Comparison of ENCODE assay signal across 13 cellular contexts in the genomic region with DNA sequence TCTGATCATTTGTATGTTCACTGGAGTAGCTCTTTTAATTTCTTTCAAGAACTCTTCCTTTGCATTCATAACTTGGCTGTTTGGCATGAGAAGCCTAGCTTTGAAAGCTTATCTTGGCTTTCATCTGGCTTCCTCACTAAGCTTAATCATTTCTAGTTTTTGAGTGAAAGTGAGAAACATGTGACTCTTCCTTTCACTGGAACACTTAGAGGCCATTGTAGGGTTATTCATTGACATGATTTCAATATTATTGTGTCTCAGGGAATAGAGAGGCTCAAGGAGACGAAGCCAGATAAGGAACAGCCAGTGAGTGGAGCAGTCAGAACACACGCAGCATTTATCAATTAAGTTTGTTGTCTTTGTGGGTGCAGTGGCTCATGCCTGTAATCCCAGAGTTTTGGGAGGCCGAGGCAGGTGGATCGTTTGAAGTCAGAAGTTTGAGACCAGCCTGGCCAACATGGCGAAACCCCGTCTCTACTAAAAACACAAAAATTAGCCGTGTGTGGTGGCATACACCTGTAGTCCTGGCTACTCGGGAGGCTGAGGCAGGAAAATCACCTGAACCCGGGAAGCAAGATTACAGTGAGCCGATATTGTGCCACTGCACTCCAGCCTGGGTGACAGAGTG.
A peak's percentile ranks its signal among the peaks of the same experiment; 100 is the strongest.
DNase-seq lines count a peak whose midpoint lies in the region; ATAC-seq, FAIRE-seq and TF ChIP-seq lines count a peak whose summit lies in the region.
"Had no signal": no experiment of that assay in that cellular context is flagged by ENCODE, and none has a peak within 500 bp of the region (broad histone marks: within the 10 kb centered on the region; RNA-seq: fewer than 3 reads in every experiment).

No MANE protein-coding gene starts in this region.

- H3K79me2 ChIP-seq in keratinocyte (ENCODE audit: control insufficient read depth, insufficient read depth, low read length) = no peaks in the 10 kb centered on the region

- H3K36me3 ChIP-seq in keratinocyte (ENCODE audit: control insufficient read depth in 2 of 2, extremely low read depth in 1 of 2, insufficient read depth in 2 of 2, low read length in 2 of 2) = no peaks in the 10 kb centered on the region
- H3K36me3 ChIP-seq: prostate gland had no signal

- no peak overlapping the region for H3K9ac ChIP-seq in keratinocyte (ENCODE audit: control insufficient read depth, extremely low read depth, insufficient read depth, low read length)

- H2AFZ ChIP-seq in keratinocyte (ENCODE audit: control insufficient read depth, low read length) = peak overlapping the region; percentile 58

- H3K4me1 Mint-ChIP-seq in WTC11 = no peaks in the 10 kb centered on the region

- no peak for FAIRE-seq in keratinocyte (lab: Jason Lieb, UNC)

- ATAC-seq in GM18498 (IDR thresholded peaks at IDR 0.05; ENCODE audit: unreplicated experiment) (peak; percentile 66), GM21360 (IDR thresholded peaks at IDR 0.05; ENCODE audit: unreplicated experiment) (peak; percentile 47), WTC11 (no peak), GM18519 (IDR thresholded peaks at IDR 0.05; ENCODE audit: low FRiP score, unreplicated experiment) (no peak)

- H3K9me3 Mint-ChIP-seq in WTC11 = peaks cover 5% of the 10 kb centered on the region; the same call in 1 of the 2 replicates

- no peaks in the 10 kb centered on the region for H3K36me3 Mint-ChIP-seq in WTC11

- no peak overlapping the region for H3K4me2 ChIP-seq in keratinocyte (ENCODE audit: control insufficient read depth, extremely low read depth, insufficient read depth, low read depth, low read length)

- no peaks in the 10 kb centered on the region for H4K20me1 ChIP-seq in keratinocyte (ENCODE audit: control insufficient read depth, extremely low read depth, insufficient read depth, low read length)

- no peaks in the 10 kb centered on the region for H3K9me3 ChIP-seq in keratinocyte (ENCODE audit: control insufficient read depth, low read depth, low read length)
- H3K9me3 ChIP-seq: prostate gland had no signal

- no peaks in the 10 kb centered on the region for H3K27me3 ChIP-seq in keratinocyte (ENCODE audit: control insufficient read depth, extremely low read depth, insufficient read depth, low read length)

- DNase-seq in M059J (ENCODE audit: low read depth) = peak; percentile 38
- DNase-seq in keratinocyte (ENCODE audit: low read depth, low spot score) = no peak
- DNase-seq in WTC11 (ENCODE audit: low spot score) = no peak
- no peak for DNase-seq in NCI-H1930 (lab: John Stamatoyannopoulos, UW)
- DNase-seq in HPDE6-E6E7 (ENCODE audit: extremely low spot score) = no peak
- DNase-seq: amniotic stem cell, head of caudate nucleus, NCI-H1694 had no signal

- H3K4me1 ChIP-seq in keratinocyte (ENCODE audit: control insufficient read depth, extremely low read depth, insufficient read depth, low read length) = peaks cover 11% of the 10 kb centered on the region
- H3K4me1 ChIP-seq: prostate gland had no signal

- dilution Hi-C loops in keratinocyte (cut with MboI; ENCODE audit: extremely low pct_ligation_motif_present, low sequenced_read_pairs) = no loop called here

- TF ChIP-seq CTCF in keratinocyte (optimal IDR thresholded peaks at IDR 0.05 in 1 of 3, IDR thresholded peaks at IDR 0.05 in 1 of 3, conservative IDR thresholded peaks at IDR 0.05 in 1 of 3; ENCODE audit: extremely low read depth in 1 of 3, insufficient read depth in 2 of 3, low read length in 3 of 3) = no peak
- no peak for TF ChIP-seq CTCF in WTC11 (IDR thresholded peaks at IDR 0.05)

- H3K27ac ChIP-seq in keratinocyte (ENCODE audit: control insufficient read depth, insufficient read depth, low read length) = no peak overlapping the region
- H3K27ac ChIP-seq: prostate gland, SK-N-MC had no signal

- no peak overlapping the region for H3K4me3 Mint-ChIP-seq in WTC11

- H3K27me3 Mint-ChIP-seq in WTC11 (ENCODE audit: low read depth) = no peaks in the 10 kb centered on the region

- H3K4me3 ChIP-seq in keratinocyte (ENCODE audit: control insufficient read depth in 2 of 3, extremely low read depth in 1 of 3, insufficient read depth in 2 of 3, low read depth in 1 of 3, low read length in 3 of 3) = no peak overlapping the region
- H3K4me3 ChIP-seq: prostate gland, SK-N-MC had no signal

- H3K27ac Mint-ChIP-seq in WTC11 = no peak overlapping the region

- H3K9me1 ChIP-seq in keratinocyte (ENCODE audit: control insufficient read depth, extremely low read depth, insufficient read depth, low read length) = no peaks in the 10 kb centered on the region

- POLR2A ChIA-PET in WTC11 (lab: Charles Lee) = interaction anchor here (0.6 kb wide), 1 partner anchor 10 kb away, joined by 3 read pairs; no protein-coding TSS in a partner anchor

- CTCF ChIA-PET in WTC11 (lab: Charles Lee) = no interaction called here

TF ChIP-seq in WTC11, 78 proteins besides CTCF, POLR2A, EP300 and RAD21:
- TF ChIP-seq JUN (CRISPR knock-in tag; IDR thresholded peaks at IDR 0.05) (no peak), ZBTB21 (CRISPR knock-in tag; IDR thresholded peaks at IDR 0.05; ENCODE audit: borderline replicate concordance) (no peak), ZNF416 (CRISPR knock-in tag; IDR thresholded peaks at IDR 0.05) (no peak), ZNF232 (CRISPR knock-in tag; IDR thresholded peaks at IDR 0.05) (no peak), ZNF317 (CRISPR knock-in tag; IDR thresholded peaks at IDR 0.05; ENCODE audit: borderline replicate concordance, low read depth) (no peak), ZNF121 (CRISPR knock-in tag; IDR thresholded peaks at IDR 0.05) (no peak), NR1H2 (CRISPR knock-in tag; IDR thresholded peaks at IDR 0.05) (no peak), CREB1 (CRISPR knock-in tag; IDR thresholded peaks at IDR 0.05) (no peak), GTF2I (CRISPR knock-in tag; conservative IDR thresholded peaks at IDR 0.05) (no peak)
- TF ChIP-seq, protein P1, sequence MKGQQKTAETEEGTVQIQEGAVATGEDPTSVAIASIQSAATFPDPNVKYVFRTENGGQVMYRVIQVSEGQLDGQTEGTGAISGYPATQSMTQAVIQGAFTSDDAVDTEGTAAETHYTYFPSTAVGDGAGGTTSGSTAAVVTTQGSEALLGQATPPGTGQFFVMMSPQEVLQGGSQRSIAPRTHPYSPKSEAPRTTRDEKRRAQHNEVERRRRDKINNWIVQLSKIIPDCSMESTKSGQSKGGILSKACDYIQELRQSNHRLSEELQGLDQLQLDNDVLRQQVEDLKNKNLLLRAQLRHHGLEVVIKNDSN (CRISPR knock-in tag; IDR thresholded peaks at IDR 0.05) = no peak
- TF ChIP-seq, protein P2, sequence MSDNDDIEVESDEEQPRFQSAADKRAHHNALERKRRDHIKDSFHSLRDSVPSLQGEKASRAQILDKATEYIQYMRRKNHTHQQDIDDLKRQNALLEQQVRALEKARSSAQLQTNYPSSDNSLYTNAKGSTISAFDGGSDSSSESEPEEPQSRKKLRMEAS (CRISPR knock-in tag; IDR thresholded peaks at IDR 0.05) = no peak
- TF ChIP-seq, protein P3, sequence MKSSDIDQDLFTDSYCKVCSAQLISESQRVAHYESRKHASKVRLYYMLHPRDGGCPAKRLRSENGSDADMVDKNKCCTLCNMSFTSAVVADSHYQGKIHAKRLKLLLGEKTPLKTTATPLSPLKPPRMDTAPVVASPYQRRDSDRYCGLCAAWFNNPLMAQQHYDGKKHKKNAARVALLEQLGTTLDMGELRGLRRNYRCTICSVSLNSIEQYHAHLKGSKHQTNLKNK (CRISPR knock-in tag; IDR thresholded peaks at IDR 0.05) = no peak
- TF ChIP-seq, protein P4, sequence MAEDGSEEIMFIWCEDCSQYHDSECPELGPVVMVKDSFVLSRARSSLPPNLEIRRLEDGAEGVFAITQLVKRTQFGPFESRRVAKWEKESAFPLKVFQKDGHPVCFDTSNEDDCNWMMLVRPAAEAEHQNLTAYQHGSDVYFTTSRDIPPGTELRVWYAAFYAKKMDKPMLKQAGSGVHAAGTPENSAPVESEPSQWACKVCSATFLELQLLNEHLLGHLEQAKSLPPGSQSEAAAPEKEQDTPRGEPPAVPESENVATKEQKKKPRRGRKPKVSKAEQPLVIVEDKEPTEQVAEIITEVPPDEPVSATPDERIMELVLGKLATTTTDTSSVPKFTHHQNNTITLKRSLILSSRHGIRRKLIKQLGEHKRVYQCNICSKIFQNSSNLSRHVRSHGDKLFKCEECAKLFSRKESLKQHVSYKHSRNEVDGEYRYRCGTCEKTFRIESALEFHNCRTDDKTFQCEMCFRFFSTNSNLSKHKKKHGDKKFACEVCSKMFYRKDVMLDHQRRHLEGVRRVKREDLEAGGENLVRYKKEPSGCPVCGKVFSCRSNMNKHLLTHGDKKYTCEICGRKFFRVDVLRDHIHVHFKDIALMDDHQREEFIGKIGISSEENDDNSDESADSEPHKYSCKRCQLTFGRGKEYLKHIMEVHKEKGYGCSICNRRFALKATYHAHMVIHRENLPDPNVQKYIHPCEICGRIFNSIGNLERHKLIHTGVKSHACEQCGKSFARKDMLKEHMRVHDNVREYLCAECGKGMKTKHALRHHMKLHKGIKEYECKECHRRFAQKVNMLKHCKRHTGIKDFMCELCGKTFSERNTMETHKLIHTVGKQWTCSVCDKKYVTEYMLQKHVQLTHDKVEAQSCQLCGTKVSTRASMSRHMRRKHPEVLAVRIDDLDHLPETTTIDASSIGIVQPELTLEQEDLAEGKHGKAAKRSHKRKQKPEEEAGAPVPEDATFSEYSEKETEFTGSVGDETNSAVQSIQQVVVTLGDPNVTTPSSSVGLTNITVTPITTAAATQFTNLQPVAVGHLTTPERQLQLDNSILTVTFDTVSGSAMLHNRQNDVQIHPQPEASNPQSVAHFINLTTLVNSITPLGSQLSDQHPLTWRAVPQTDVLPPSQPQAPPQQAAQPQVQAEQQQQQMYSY (CRISPR knock-in tag; IDR thresholded peaks at IDR 0.05) = no peak
TF ChIP-seq in WTC11: peak in this region for 0.

Comparison
In these comparisons a context has a peak if more than half of its experiments do, and no peak if none do; other contexts are left out.
1. ATAC-seq: peak in GM18498 (single experiment) and GM21360 (single experiment); none in WTC11 (single experiment) and GM18519 (single experiment).